ENCODE assay signal across 1 cellular context in the genomic region with DNA sequence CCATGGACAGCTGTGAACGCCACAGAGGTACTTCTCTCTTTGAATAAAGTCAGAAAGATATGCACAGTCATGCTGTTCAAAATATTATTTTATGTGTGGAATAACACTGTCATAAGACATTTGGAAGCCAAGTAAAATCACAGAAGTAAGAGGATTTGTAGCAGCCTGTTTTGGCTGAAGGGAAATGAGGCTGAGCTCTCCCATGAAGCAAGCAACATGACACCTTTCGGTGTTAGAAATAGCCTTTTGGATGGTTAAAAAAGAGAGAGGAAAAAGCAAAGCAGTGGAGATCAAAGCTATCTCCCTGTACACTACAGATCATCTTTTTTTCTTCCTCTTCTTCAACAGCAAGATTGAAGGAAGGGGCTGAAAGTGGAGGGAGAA.
TF ChIP-seq lines count a peak whose summit lies in the region.

No MANE protein-coding gene starts in this region.

TF ChIP-seq in GM23338, 12 proteins besides CTCF, POLR2A, EP300 and RAD21:
- TF ChIP-seq, protein P1, sequence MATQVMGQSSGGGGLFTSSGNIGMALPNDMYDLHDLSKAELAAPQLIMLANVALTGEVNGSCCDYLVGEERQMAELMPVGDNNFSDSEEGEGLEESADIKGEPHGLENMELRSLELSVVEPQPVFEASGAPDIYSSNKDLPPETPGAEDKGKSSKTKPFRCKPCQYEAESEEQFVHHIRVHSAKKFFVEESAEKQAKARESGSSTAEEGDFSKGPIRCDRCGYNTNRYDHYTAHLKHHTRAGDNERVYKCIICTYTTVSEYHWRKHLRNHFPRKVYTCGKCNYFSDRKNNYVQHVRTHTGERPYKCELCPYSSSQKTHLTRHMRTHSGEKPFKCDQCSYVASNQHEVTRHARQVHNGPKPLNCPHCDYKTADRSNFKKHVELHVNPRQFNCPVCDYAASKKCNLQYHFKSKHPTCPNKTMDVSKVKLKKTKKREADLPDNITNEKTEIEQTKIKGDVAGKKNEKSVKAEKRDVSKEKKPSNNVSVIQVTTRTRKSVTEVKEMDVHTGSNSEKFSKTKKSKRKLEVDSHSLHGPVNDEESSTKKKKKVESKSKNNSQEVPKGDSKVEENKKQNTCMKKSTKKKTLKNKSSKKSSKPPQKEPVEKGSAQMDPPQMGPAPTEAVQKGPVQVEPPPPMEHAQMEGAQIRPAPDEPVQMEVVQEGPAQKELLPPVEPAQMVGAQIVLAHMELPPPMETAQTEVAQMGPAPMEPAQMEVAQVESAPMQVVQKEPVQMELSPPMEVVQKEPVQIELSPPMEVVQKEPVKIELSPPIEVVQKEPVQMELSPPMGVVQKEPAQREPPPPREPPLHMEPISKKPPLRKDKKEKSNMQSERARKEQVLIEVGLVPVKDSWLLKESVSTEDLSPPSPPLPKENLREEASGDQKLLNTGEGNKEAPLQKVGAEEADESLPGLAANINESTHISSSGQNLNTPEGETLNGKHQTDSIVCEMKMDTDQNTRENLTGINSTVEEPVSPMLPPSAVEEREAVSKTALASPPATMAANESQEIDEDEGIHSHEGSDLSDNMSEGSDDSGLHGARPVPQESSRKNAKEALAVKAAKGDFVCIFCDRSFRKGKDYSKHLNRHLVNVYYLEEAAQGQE (IDR thresholded peaks at IDR 0.05; ENCODE audit: unreplicated experiment), result no peak
- TF ChIP-seq ZNF331 (CRISPR knock-in tag; IDR thresholded peaks at IDR 0.05; ENCODE audit: low read depth), result no peak
- no peak for TF ChIP-seq EZH2phosphoT487 (IDR thresholded peaks at IDR 0.05; ENCODE audit: unreplicated experiment)
- TF ChIP-seq STAT1 (IDR thresholded peaks at IDR 0.05; ENCODE audit: unreplicated experiment), result no peak
- no peak for TF ChIP-seq POLR2AphosphoS5 (IDR thresholded peaks at IDR 0.05; ENCODE audit: low read depth)
- TF ChIP-seq NANOG (IDR thresholded peaks at IDR 0.05; ENCODE audit: borderline replicate concordance), result no peak
- no peak for TF ChIP-seq ZNF114 (CRISPR knock-in tag; IDR thresholded peaks at IDR 0.05)
- TF ChIP-seq EZH2 (IDR thresholded peaks at IDR 0.05; ENCODE audit: low read depth, unreplicated experiment), result no peak
- TF ChIP-seq CREB1 (CRISPR knock-in tag; IDR thresholded peaks at IDR 0.05; ENCODE audit: low read depth), result no peak
- TF ChIP-seq, protein P2, sequence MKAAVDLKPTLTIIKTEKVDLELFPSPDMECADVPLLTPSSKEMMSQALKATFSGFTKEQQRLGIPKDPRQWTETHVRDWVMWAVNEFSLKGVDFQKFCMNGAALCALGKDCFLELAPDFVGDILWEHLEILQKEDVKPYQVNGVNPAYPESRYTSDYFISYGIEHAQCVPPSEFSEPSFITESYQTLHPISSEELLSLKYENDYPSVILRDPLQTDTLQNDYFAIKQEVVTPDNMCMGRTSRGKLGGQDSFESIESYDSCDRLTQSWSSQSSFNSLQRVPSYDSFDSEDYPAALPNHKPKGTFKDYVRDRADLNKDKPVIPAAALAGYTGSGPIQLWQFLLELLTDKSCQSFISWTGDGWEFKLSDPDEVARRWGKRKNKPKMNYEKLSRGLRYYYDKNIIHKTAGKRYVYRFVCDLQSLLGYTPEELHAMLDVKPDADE (IDR thresholded peaks at IDR 0.05), result no peak
- TF ChIP-seq JUNB (IDR thresholded peaks at IDR 0.05; ENCODE audit: unreplicated experiment), result no peak
- TF ChIP-seq, protein P3, sequence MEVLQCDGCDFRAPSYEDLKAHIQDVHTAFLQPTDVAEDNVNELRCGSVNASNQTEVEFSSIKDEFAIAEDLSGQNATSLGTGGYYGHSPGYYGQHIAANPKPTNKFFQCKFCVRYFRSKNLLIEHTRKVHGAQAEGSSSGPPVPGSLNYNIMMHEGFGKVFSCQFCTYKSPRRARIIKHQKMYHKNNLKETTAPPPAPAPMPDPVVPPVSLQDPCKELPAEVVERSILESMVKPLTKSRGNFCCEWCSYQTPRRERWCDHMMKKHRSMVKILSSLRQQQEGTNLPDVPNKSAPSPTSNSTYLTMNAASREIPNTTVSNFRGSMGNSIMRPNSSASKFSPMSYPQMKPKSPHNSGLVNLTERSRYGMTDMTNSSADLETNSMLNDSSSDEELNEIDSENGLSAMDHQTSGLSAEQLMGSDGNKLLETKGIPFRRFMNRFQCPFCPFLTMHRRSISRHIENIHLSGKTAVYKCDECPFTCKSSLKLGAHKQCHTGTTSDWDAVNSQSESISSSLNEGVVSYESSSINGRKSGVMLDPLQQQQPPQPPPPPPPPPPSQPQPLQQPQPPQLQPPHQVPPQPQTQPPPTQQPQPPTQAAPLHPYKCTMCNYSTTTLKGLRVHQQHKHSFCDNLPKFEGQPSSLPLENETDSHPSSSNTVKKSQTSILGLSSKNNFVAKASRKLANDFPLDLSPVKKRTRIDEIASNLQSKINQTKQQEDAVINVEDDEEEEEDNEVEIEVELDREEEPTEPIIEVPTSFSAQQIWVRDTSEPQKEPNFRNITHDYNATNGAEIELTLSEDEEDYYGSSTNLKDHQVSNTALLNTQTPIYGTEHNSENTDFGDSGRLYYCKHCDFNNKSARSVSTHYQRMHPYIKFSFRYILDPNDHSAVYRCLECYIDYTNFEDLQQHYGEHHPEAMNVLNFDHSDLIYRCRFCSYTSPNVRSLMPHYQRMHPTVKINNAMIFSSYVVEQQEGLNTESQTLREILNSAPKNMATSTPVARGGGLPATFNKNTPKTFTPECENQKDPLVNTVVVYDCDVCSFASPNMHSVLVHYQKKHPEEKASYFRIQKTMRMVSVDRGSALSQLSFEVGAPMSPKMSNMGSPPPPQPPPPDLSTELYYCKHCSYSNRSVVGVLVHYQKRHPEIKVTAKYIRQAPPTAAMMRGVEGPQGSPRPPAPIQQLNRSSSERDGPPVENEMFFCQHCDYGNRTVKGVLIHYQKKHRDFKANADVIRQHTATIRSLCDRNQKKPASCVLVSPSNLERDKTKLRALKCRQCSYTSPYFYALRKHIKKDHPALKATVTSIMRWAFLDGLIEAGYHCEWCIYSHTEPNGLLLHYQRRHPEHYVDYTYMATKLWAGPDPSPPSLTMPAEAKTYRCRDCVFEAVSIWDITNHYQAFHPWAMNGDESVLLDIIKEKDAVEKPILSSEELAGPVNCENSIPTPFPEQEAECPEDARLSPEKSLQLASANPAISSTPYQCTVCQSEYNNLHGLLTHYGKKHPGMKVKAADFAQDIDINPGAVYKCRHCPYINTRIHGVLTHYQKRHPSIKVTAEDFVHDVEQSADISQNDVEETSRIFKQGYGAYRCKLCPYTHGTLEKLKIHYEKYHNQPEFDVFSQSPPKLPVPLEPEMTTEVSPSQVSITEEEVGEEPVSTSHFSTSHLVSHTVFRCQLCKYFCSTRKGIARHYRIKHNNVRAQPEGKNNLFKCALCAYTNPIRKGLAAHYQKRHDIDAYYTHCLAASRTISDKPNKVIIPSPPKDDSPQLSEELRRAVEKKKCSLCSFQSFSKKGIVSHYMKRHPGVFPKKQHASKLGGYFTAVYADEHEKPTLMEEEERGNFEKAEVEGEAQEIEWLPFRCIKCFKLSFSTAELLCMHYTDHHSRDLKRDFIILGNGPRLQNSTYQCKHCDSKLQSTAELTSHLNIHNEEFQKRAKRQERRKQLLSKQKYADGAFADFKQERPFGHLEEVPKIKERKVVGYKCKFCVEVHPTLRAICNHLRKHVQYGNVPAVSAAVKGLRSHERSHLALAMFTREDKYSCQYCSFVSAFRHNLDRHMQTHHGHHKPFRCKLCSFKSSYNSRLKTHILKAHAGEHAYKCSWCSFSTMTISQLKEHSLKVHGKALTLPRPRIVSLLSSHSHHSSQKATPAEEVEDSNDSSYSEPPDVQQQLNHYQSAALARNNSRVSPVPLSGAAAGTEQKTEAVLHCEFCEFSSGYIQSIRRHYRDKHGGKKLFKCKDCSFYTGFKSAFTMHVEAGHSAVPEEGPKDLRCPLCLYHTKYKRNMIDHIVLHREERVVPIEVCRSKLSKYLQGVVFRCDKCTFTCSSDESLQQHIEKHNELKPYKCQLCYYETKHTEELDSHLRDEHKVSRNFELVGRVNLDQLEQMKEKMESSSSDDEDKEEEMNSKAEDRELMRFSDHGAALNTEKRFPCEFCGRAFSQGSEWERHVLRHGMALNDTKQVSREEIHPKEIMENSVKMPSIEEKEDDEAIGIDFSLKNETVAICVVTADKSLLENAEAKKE (CRISPR knock-in tag; IDR thresholded peaks at IDR 0.05), result no peak
